In genomic region chr18:23191952-23192662, GRCh38 we compare ENCODE assay signal across 8 cellular contexts. TPM values are rescaled to one million over a fixed set of nuclear protein-coding genes. Genes with fewer than 3 reads are reported as not detected.
DNase-seq lines count a peak whose midpoint lies in the region; ATAC-seq, FAIRE-seq and TF ChIP-seq lines count a peak whose summit lies in the region.

No MANE protein-coding gene starts in this region.

- no peak overlapping the region for H3K14ac ChIP-seq in trophoblast cell (ENCODE audit: low read length)

- H3K36me3 ChIP-seq in trophoblast cell (ENCODE audit: control insufficient read depth in 1 of 2, insufficient read depth in 2 of 2, low read length in 2 of 2): no peaks in the 10 kb centered on the region

- H3K18ac ChIP-seq in trophoblast cell (ENCODE audit: low read length): no peak overlapping the region

- no peak overlapping the region for H3K4me2 ChIP-seq in trophoblast cell (ENCODE audit: low read length)

- no peak overlapping the region for H4K12ac ChIP-seq in trophoblast cell (ENCODE audit: low read depth, low read length)

- FAIRE-seq in GM12891 (lab: Jason Lieb, UNC): peak; percentile 85

- no peaks in the 10 kb centered on the region for H3K79me2 ChIP-seq in trophoblast cell (ENCODE audit: control insufficient read depth, insufficient read depth, low read length, poor library complexity)

- H3K4me3 ChIP-seq in fibroblast of pulmonary artery (replicated peaks; ENCODE audit: low read depth, low read length): no peak overlapping the region
- no peak overlapping the region for H3K4me3 ChIP-seq in trophoblast cell (ENCODE audit: low read depth, low read length)

- H4K91ac ChIP-seq in trophoblast cell (ENCODE audit: low read depth, low read length): no peak overlapping the region

- TF ChIP-seq CTCF in fibroblast of pulmonary artery (IDR thresholded peaks at IDR 0.05; ENCODE audit: low read length, missing control alignments): no peak

- DNase-seq in GM12891 (ENCODE audit: insufficient read length, low spot score) (no peak), NCI-H446 (lab: John Stamatoyannopoulos, UW) (peak; percentile 15 to 67), fibroblast of pulmonary artery (ENCODE audit: low read depth) (peak; percentile 93), pulmonary artery endothelial cell (ENCODE audit: low read depth, low spot score) (peak; percentile 78), trophoblast cell (no peak), epidermal melanocyte (ENCODE audit: insufficient read length, low spot score) (no peak), KG1 (lab: John Stamatoyannopoulos, UW) (no peak)

- no peak overlapping the region for H2BK5ac ChIP-seq in trophoblast cell (ENCODE audit: low read depth, low read length, poor library complexity)

- no peak overlapping the region for H3K27ac ChIP-seq in trophoblast cell (ENCODE audit: low read depth, low read length)

- no CpG with 5 or more reads among the region's 11 CpGs for WGBS in trophoblast cell (ENCODE audit: extremely low coverage, insufficient coverage, insufficient read length)

- H2BK120ac ChIP-seq in trophoblast cell (ENCODE audit: insufficient read depth, low read length, poor library complexity): no peak overlapping the region

- no peak overlapping the region for H3K9ac ChIP-seq in trophoblast cell (ENCODE audit: low read length)

- no peak overlapping the region for H2AK5ac ChIP-seq in trophoblast cell (ENCODE audit: low read length)

- H2AFZ ChIP-seq in trophoblast cell (ENCODE audit: insufficient read depth, low read length, poor library complexity): no peak overlapping the region

- H3K23ac ChIP-seq in trophoblast cell (ENCODE audit: low read length): no peak overlapping the region

- no peak for TF ChIP-seq POLR2A in GM12891 (IDR thresholded peaks at IDR 0.05; ENCODE audit: low read depth, low read length)

- H3K4ac ChIP-seq in trophoblast cell (ENCODE audit: low read depth, low read length): no peak overlapping the region

- peaks cover 9 to 13% of the 10 kb centered on the region in 2 experiments for H3K4me1 ChIP-seq in trophoblast cell (ENCODE audit: control insufficient read depth in 1 of 2, insufficient read depth in 2 of 2, low read length in 2 of 2)

- H2BK12ac ChIP-seq in trophoblast cell (ENCODE audit: low read length): no peak overlapping the region

- no peak for ATAC-seq in GM19397 (IDR thresholded peaks at IDR 0.05; ENCODE audit: unreplicated experiment)

- H4K8ac ChIP-seq in trophoblast cell (ENCODE audit: low read depth, low read length): no peak overlapping the region

- H3K27me3 ChIP-seq in trophoblast cell (ENCODE audit: insufficient read depth, low read length): no peaks in the 10 kb centered on the region

- no peaks in the 10 kb centered on the region for H3K9me3 ChIP-seq in trophoblast cell (ENCODE audit: insufficient read depth, low read depth, low read length)

- no peaks in the 10 kb centered on the region for H3K79me1 ChIP-seq in trophoblast cell (ENCODE audit: low read length)

TF ChIP-seq in GM12891, 5 proteins besides CTCF, POLR2A, EP300 and RAD21:
- TF ChIP-seq SPI1 (IDR thresholded peaks at IDR 0.05; ENCODE audit: low read depth, low read length): no peak
TF ChIP-seq in GM12891: peak in this region for 0.

RNA-seq across cellular contexts. Expression of gene CABLES1, which starts 56.8 kb away (rescaled TPM):
- 16.8 TPM for polyA plus RNA-seq in GM12891 (2012; ENCODE audit: low read depth, missing spikeins)
- total RNA-seq in pulmonary artery endothelial cell: 17.0 and 28.5 TPM in 2 replicates
- polyA plus RNA-seq in trophoblast cell (2013): 2.1 and 2.3 TPM in 2 replicates

Comparison
In these comparisons a context has a peak if more than half of its experiments do, and no peak if none do; other contexts are left out.
1. DNase-seq: peak in NCI-H446 (2 of 2), fibroblast of pulmonary artery (single experiment) and pulmonary artery endothelial cell (single experiment); none in GM12891 (single experiment), trophoblast cell (0 of 2), epidermal melanocyte (single experiment) and KG1 (single experiment).